In the genomic region with DNA sequence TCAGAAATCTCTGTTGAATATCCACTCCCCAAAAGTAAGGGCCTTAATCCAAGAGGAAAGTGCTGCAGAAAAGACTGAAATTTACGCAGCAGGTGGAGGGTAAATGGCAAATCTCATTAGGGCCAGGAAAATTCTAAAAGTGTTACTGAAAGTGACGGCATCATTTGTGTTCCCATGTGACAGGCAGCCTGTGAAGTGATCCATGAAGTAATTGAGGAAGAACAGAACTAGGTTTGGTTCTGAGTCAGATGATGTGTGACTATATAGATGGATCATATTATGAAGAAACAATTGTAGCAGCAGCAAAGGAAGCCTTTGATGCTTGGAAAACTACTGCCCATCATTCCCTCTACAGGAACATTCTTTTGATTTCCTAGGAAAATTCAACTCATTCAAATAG, we compare ENCODE assay signal across 19 cellular contexts.
DNase-seq lines count a peak whose midpoint lies in the region; ATAC-seq and TF ChIP-seq lines count a peak whose summit lies in the region.
"Had no signal": no experiment of that assay in that cellular context is flagged by ENCODE, and none has a peak within 500 bp of the region (broad histone marks: within the 10 kb centered on the region; RNA-seq: fewer than 3 reads in every experiment).

No MANE protein-coding gene starts in this region.

- H3K27me3 Mint-ChIP-seq in type B pancreatic cell (no peaks in the 10 kb centered on the region), Calu3 (ENCODE audit: unreplicated experiment) (no peaks in the 10 kb centered on the region)

- CTCF ChIA-PET in Calu3 (lab: Charles Lee) = no interaction called here

- DNase-seq in ACHN (peak; percentile 76), SK-MEL-5 (ENCODE audit: low read depth, low spot score) (peak; percentile 84), renal cortical epithelial cell (ENCODE audit: low read depth) (peak; percentile 94), type B pancreatic cell (ENCODE audit: extremely low spot score, unreplicated experiment) (no peak), Calu3 (no peak), dorsolateral prefrontal cortex (no peak), left ventricle myocardium superior (no peak)
- DNase-seq: CD8-positive, alpha-beta T cell; DMS79 treated with DMSO at 0.1 percent for 48 hours; MM.1S; NCI-H1092; NCI-H1436 treated with DMSO at 0.1 percent for 48 hours; NCI-H2029; NCI-H345; NCI-H526 had no signal

- no peak overlapping the region for H3K27ac Mint-ChIP-seq in type B pancreatic cell
- H3K27ac Mint-ChIP-seq in Calu3 (ENCODE audit: unreplicated experiment) = no peak overlapping the region
- H3K27ac Mint-ChIP-seq: CD8-positive, alpha-beta T cell had no signal

- H3K9me3 Mint-ChIP-seq in type B pancreatic cell = no peaks in the 10 kb centered on the region
- H3K9me3 Mint-ChIP-seq in Calu3 (ENCODE audit: low read depth, unreplicated experiment) = no peaks in the 10 kb centered on the region

- H3K27ac ChIP-seq in dorsolateral prefrontal cortex = peak overlapping the region in 22 of 59 donors; percentile 2 to 75 (median 36)
- H3K27ac ChIP-seq: SK-N-MC had no signal

- no peaks in the 10 kb centered on the region for H3K36me3 Mint-ChIP-seq in type B pancreatic cell
- H3K36me3 Mint-ChIP-seq in Calu3 (ENCODE audit: insufficient read depth, unreplicated experiment) = no peaks in the 10 kb centered on the region
- H3K36me3 Mint-ChIP-seq: CD8-positive, alpha-beta T cell had no signal

- H3K27me3 ChIP-seq in dorsolateral prefrontal cortex = no peaks in the 10 kb centered on the region

- H3K4me3 ChIP-seq in dorsolateral prefrontal cortex = no peak overlapping the region
- H3K4me3 ChIP-seq: SK-N-MC had no signal

- BruUV-seq in Calu3 (replicated peaks; lab: Mats Ljungman, UMichigan) = no TSS peak

- no peak overlapping the region for H3K4me3 Mint-ChIP-seq in type B pancreatic cell
- no peak overlapping the region for H3K4me3 Mint-ChIP-seq in Calu3 (ENCODE audit: low read depth, unreplicated experiment)
- H3K4me3 Mint-ChIP-seq: CD8-positive, alpha-beta T cell had no signal

- intact Hi-C loops in Calu3 (cut with micrococcal nuclease; ENCODE audit: unreplicated experiment) = no loop called here
- intact Hi-C loops in dorsolateral prefrontal cortex (cut with DNase I) = no loop called here
- intact Hi-C loops in left ventricle myocardium superior (cut with micrococcal nuclease) = no loop called here

- H3K4me1 Mint-ChIP-seq in type B pancreatic cell (ENCODE audit: unreplicated experiment) (no peaks in the 10 kb centered on the region), Calu3 (ENCODE audit: low read depth, unreplicated experiment) (peaks cover 25% of the 10 kb centered on the region)

- ATAC-seq in esophagus mucosa = peak; percentile 68
- ATAC-seq in left ventricle myocardium superior = no peak
- ATAC-seq: CD8-positive, alpha-beta T cell; HCT116; Right ventricle myocardium inferior had no signal

- no peak for TF ChIP-seq CTCF in type B pancreatic cell (conservative IDR thresholded peaks at IDR 0.05)
- no peak for TF ChIP-seq CTCF in Calu3 (IDR thresholded peaks at IDR 0.05; ENCODE audit: unreplicated experiment)
- no peak for TF ChIP-seq CTCF in dorsolateral prefrontal cortex (IDR thresholded peaks at IDR 0.05 in 54 of 56, conservative IDR thresholded peaks at IDR 0.05 in 2 of 56; ENCODE audit: low read depth in 1 of 56, partially characterized antibody in 56 of 56)

- in situ Hi-C loops in ACHN (cut with HindIII; ENCODE audit: low pct_ligation_motif_present, low pct_unique_long_range_greater_than_20kb, low sequenced_read_pairs) = no loop called here
- in situ Hi-C loops in SK-MEL-5 (cut with HindIII; ENCODE audit: low pct_unique_long_range_greater_than_20kb, low sequenced_read_pairs) = no loop called here

Comparison
In these comparisons a context has a peak if more than half of its experiments do, and no peak if none do; other contexts are left out.
1. DNase-seq: peak in ACHN (single experiment), SK-MEL-5 (single experiment) and renal cortical epithelial cell (single experiment); none in type B pancreatic cell (single experiment), Calu3 (single experiment), dorsolateral prefrontal cortex (0 of 10) and left ventricle myocardium superior (single experiment).